32 cellular contexts compared by ENCODE assay signal in the genomic region with DNA sequence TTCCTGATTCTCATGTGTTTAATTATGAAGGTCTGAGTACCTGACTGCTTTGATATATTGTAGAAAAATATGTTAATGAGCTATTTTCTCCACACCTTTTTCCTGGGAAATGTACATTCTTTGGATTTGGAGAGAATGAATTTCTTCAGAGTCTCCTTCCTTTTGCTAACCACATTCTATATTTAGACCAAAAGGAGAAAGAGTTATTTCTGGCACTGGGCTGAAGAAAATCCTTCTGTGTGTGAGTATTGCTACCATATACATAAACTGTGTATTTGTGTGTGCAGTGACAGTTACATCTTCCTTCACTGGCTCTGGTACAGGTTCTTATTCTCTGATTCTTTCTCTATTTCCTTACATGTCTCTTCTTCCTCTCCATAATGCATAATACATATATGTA.
"Had no signal": no experiment of that assay in that cellular context is flagged by ENCODE, and none has a peak within 500 bp of the region (broad histone marks: within the 10 kb centered on the region; RNA-seq: fewer than 3 reads in every experiment).

No MANE protein-coding gene starts in this region.

- H3K4me1 ChIP-seq: breast epithelium, gastrocnemius medialis, right lobe of liver, upper lobe of left lung had no signal

- H3K9me3 ChIP-seq: breast epithelium, esophagus muscularis mucosa, gastrocnemius medialis, left ventricle myocardium inferior, neutrophil, ovary, right lobe of liver, upper lobe of left lung had no signal

- DNase-seq: activated CD4-positive, alpha-beta T cell treated with anti-CD3 and anti-CD28 coated beads for 1 hour; activated CD4-positive, alpha-beta T cell treated with anti-CD3 and anti-CD28 coated beads, Interleukin-2, amount 10 ng/mL, durations not matched to agents 7 days and 5 days; activated CD8-positive, alpha-beta T cell treated with anti-CD3 and anti-CD28 coated beads for 36 hours; activated gamma-delta T cell treated with Interleukin-2 at 50 U/mL for 16 hours; activated naive CD4-positive, alpha-beta T cell treated with anti-CD3 and anti-CD28 coated beads, Interleukin-2, amount 50 U/mL, for 16 hours; activated T-cell treated with anti-CD3 and anti-CD28 coated beads, Interleukin-2, amount 50 U/mL, for 4 hours; amniotic stem cell; central memory CD4-positive, alpha-beta T cell; dermis blood vessel endothelial cell; effector CD4-positive, alpha-beta T cell; gastrocnemius medialis; glutamatergic neuron; left ventricle myocardium inferior; naive B cell; nephron progenitor cell; ovary; right lobe of liver; stimulated activated CD4-positive, alpha-beta T cell treated with anti-CD3 and anti-CD28 coated beads, Interleukin-1b, Interleukin-23, amount 100 ng/mL, for 48 hours; stimulated activated CD4-positive, alpha-beta T cell treated with anti-CD3 and anti-CD28 coated beads, Interleukin-4, amount 100 ng/mL, for 4 hours; stimulated activated CD8-positive, alpha-beta memory T cell treated with anti-CD3 and anti-CD28 coated beads, Interleukin-4, amount 100 ng/mL, for 48 hours; stimulated activated naive CD8-positive, alpha-beta T cell treated with anti-CD3 and anti-CD28 coated beads, Interleukin-15, amount 100 ng/mL, for 72 hours; substantia nigra; T-helper 2 cell; upper lobe of left lung had no signal

- ATAC-seq: activated CD8-positive, alpha-beta T cell treated with anti-CD3 and anti-CD28 coated beads for 36 hours; activated T-cell treated with anti-CD3 and anti-CD28 coated beads, Interleukin-2, amount 50 U/mL, for 4 hours; activated T-helper 17 cell treated with anti-CD3 and anti-CD28 coated beads, Interleukin-2, amount 50 U/mL, for 72 hours; gastrocnemius medialis; right lobe of liver; stimulated activated memory B cell treated with anti-CD40 and anti-IgM and Interleukin-4, amounts not matched to agents 10 μg/mL and 1 μg/mL and 100 μg/mL, for 72 hours; stimulated activated naive CD8-positive, alpha-beta T cell treated with anti-CD3 and anti-CD28 coated beads, Interleukin-15, amount 100 ng/mL, for 72 hours; WTC11 had no signal

- H3K27ac ChIP-seq: breast epithelium, esophagus muscularis mucosa, gastrocnemius medialis, left ventricle myocardium inferior, neutrophil, ovary, right lobe of liver, skin epidermis, upper lobe of left lung had no signal

- H3K27me3 ChIP-seq: breast epithelium, esophagus muscularis mucosa, gastrocnemius medialis, neutrophil, ovary, right lobe of liver, upper lobe of left lung had no signal

- H3K4me3 ChIP-seq: breast epithelium, esophagus muscularis mucosa, gastrocnemius medialis, left ventricle myocardium inferior, lung, ovary, right lobe of liver, skin epidermis, upper lobe of left lung had no signal

- H3K36me3 ChIP-seq: breast epithelium, esophagus muscularis mucosa, gastrocnemius medialis, left ventricle myocardium inferior, neutrophil, ovary, right lobe of liver, upper lobe of left lung had no signal
